In the genomic region with DNA sequence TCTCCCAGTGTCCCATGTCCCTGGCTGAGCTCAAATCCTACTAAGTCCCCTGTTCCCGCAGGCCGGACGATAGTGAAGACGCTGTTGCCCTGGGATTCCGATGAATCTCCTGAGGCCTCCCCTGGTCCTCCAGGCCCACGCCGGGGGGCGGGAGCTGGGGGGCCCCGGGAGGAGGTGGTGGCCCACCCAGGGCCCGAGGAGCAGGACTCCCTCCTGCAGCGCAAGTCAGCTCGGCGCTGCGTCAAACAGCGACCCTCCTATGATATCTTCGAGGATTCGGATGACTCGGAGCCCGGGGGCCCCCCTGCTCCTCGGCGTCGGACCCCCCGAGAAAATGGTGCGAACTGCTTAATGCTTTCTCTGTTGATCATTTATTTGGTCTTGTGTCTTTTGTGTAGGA, we compare ENCODE assay signal across 23 cellular contexts. TPM values are rescaled to one million over a fixed set of nuclear protein-coding genes. Genes with fewer than 3 reads are reported as not detected.
DNase-seq lines count a peak whose midpoint lies in the region; ATAC-seq and TF ChIP-seq lines count a peak whose summit lies in the region.
"Had no signal": no experiment of that assay in that cellular context is flagged by ENCODE, and none has a peak within 500 bp of the region (broad histone marks: within the 10 kb centered on the region; RNA-seq: fewer than 3 reads in every experiment).

No MANE protein-coding gene starts in this region.

- no peak overlapping the region for H3K27ac ChIP-seq in HEK293 (ENCODE audit: extremely low read depth, low read depth, low read length)
- H3K27ac ChIP-seq in Panc1 (ENCODE audit: low read length): no peak overlapping the region
- H3K27ac ChIP-seq in effector memory CD4-positive, alpha-beta T cell (ENCODE audit: insufficient read depth, low read length, poor library complexity, severe bottlenecking): no peak overlapping the region

- CTCF ChIA-PET in HEK293 (lab: Yijun Ruan, JAX): interaction anchor here (0.6 kb wide), 1 partner anchor 17 kb away, joined by 3 read pairs; no protein-coding TSS in a partner anchor
- CTCF ChIA-PET in Panc1 (lab: Charles Lee): no interaction called here

- POLR2A ChIA-PET in HEK293 (lab: Yijun Ruan, JAX): interaction anchor here (1.0 to 13.6 kb wide), 3 partner anchors 14 to 79 kb away, joined by 3 to 204 read pairs (median 9); partner anchors contain the start of genes PSENEN and U2AF1L4
- POLR2A ChIA-PET in Panc1 (lab: Charles Lee): no interaction called here

- H3K4me1 ChIP-seq in HEK293 (ENCODE audit: control insufficient read depth, insufficient read depth, low read length): peaks cover 9% of the 10 kb centered on the region
- peaks cover 7% of the 10 kb centered on the region for H3K4me1 ChIP-seq in Panc1 (ENCODE audit: control insufficient read depth, insufficient read depth, low read length)
- H3K4me1 ChIP-seq in effector memory CD4-positive, alpha-beta T cell (ENCODE audit: control insufficient read depth, insufficient read depth, low read length, poor library complexity, severe bottlenecking): peaks cover 9% of the 10 kb centered on the region

- in situ Hi-C loops in Panc1 (cut with HindIII; ENCODE audit: low pct_unique_long_range_greater_than_20kb, low sequenced_read_pairs): no loop called here

- peak overlapping the region; percentile 52 to 81 for H3K27ac Mint-ChIP-seq in activated naive CD4-positive, alpha-beta T cell treated with anti-CD3 and anti-CD28 coated beads, Interleukin-2, amount 50 U/mL, for 72 hours
- no peak overlapping the region for H3K27ac Mint-ChIP-seq in neural crest cell (ENCODE audit: unreplicated experiment)
- peak overlapping the region in 1 of 2 donors; percentile 68 for H3K27ac Mint-ChIP-seq in natural killer cell treated with Interleukin-12 subunit alpha and Interleukin-12 subunit beta and Interleukin-15 and Interleukin-18, amount 100 ng/mL, for 72 hours
- H3K27ac Mint-ChIP-seq: GM23338 had no signal

- DNase-seq in activated naive CD4-positive, alpha-beta T cell treated with anti-CD3 and anti-CD28 coated beads, Interleukin-2, amount 50 U/mL, for 72 hours (ENCODE audit: low spot score in 2 of 2): no peak
- no peak for DNase-seq in activated naive CD4-positive, alpha-beta T cell treated with anti-CD3 and anti-CD28 coated beads, Interleukin-2, amount 50 U/mL, for 16 hours
- DNase-seq in Panc1 (ENCODE audit: low read depth, low spot score) (no peak), neural crest cell (ENCODE audit: low read depth, low spot score) (no peak), NOMO-1 (lab: John Stamatoyannopoulos, UW; ENCODE audit: unreplicated experiment in 2 of 2) (no peak)
- DNase-seq in natural killer cell treated with Interleukin-12 subunit alpha and Interleukin-12 subunit beta and Interleukin-15 and Interleukin-18, amount 100 ng/mL, for 72 hours (ENCODE audit: low spot score): no peak
- no peak for DNase-seq in effector memory CD4-positive, alpha-beta T cell
- DNase-seq: C1 segment of cervical spinal cord; Calu3; CD4-positive, alpha-beta memory T cell; COR-L47; DMS53; DMS79 treated with DMSO at 0.1 percent for 48 hours; GF-D8; H9; HFFc6 had no signal

- peak overlapping the region; percentile 52 for H3K4me3 Mint-ChIP-seq in neural crest cell
- no peak overlapping the region for H3K4me3 Mint-ChIP-seq in natural killer cell treated with Interleukin-12 subunit alpha and Interleukin-12 subunit beta and Interleukin-15 and Interleukin-18, amount 100 ng/mL, for 72 hours
- H3K4me3 Mint-ChIP-seq: CD4-positive, alpha-beta memory T cell; GM23338; H9; HFFc6 had no signal

- ATAC-seq in activated naive CD4-positive, alpha-beta T cell treated with anti-CD3 and anti-CD28 coated beads, Interleukin-2, amount 50 U/mL, for 72 hours: no peak
- no peak for ATAC-seq in Panc1
- no peak for ATAC-seq in natural killer cell treated with Interleukin-12 subunit alpha and Interleukin-12 subunit beta and Interleukin-15 and Interleukin-18, amount 100 ng/mL, for 72 hours
- ATAC-seq: GM23338, HCT116 had no signal

- intact Hi-C loops in Panc1 (cut with micrococcal nuclease; ENCODE audit: unreplicated experiment): no loop called here

- H3K36me3 Mint-ChIP-seq in activated naive CD4-positive, alpha-beta T cell treated with anti-CD3 and anti-CD28 coated beads, Interleukin-2, amount 50 U/mL, for 72 hours: peaks cover 0 to 51% of the 10 kb centered on the region in 2 donors
- H3K36me3 Mint-ChIP-seq in neural crest cell (ENCODE audit: low read depth): peaks cover 5% of the 10 kb centered on the region
- peaks cover 19% of the 10 kb centered on the region for H3K36me3 Mint-ChIP-seq in natural killer cell treated with Interleukin-12 subunit alpha and Interleukin-12 subunit beta and Interleukin-15 and Interleukin-18, amount 100 ng/mL, for 72 hours

- H3K27me3 Mint-ChIP-seq in neural crest cell (ENCODE audit: low read depth): no peaks in the 10 kb centered on the region
- H3K27me3 Mint-ChIP-seq in natural killer cell treated with Interleukin-12 subunit alpha and Interleukin-12 subunit beta and Interleukin-15 and Interleukin-18, amount 100 ng/mL, for 72 hours: no peaks in the 10 kb centered on the region
- H3K27me3 Mint-ChIP-seq: CD4-positive, alpha-beta memory T cell had no signal

- H3K9me3 ChIP-seq in HEK293 (ENCODE audit: control insufficient read depth, insufficient read depth, low read depth, low read length): no peaks in the 10 kb centered on the region
- H3K9me3 ChIP-seq in Panc1 (ENCODE audit: control insufficient read depth, insufficient read depth, low read depth, low read length): no peaks in the 10 kb centered on the region
- H3K9me3 ChIP-seq in effector memory CD4-positive, alpha-beta T cell (ENCODE audit: control insufficient read depth, low read length): no peaks in the 10 kb centered on the region

- peaks cover 92 to 93% of the 10 kb centered on the region in 2 experiments for H3K36me3 ChIP-seq in HEK293 (ENCODE audit: control insufficient read depth in 2 of 2, insufficient read depth in 1 of 2, low read length in 2 of 2)
- H3K36me3 ChIP-seq in Panc1 (ENCODE audit: control insufficient read depth, insufficient read depth, low read length): peaks cover 26% of the 10 kb centered on the region; the same call in 1 of the 2 replicates
- peaks cover 79% of the 10 kb centered on the region for H3K36me3 ChIP-seq in effector memory CD4-positive, alpha-beta T cell (ENCODE audit: control insufficient read depth, insufficient read depth, low read length)

- H3K27me3 ChIP-seq in Panc1 (ENCODE audit: control insufficient read depth, insufficient read depth, low read length): no peaks in the 10 kb centered on the region
- no peaks in the 10 kb centered on the region for H3K27me3 ChIP-seq in effector memory CD4-positive, alpha-beta T cell (replicated peaks; ENCODE audit: control insufficient read depth, insufficient read depth, low read length, poor library complexity, severe bottlenecking)

- BruUV-seq in Panc1 (replicated peaks; lab: Mats Ljungman, UMichigan): TSS peak; percentile 25

- peaks cover 13% of the 10 kb centered on the region for H3K4me1 Mint-ChIP-seq in neural crest cell
- H3K4me1 Mint-ChIP-seq in natural killer cell treated with Interleukin-12 subunit alpha and Interleukin-12 subunit beta and Interleukin-15 and Interleukin-18, amount 100 ng/mL, for 72 hours (ENCODE audit: low read depth in 2 of 2): peaks cover 15 to 43% of the 10 kb centered on the region in 2 donors

- TF ChIP-seq CTCF in HEK293 (tag by site-specific recombination; IDR thresholded peaks at IDR 0.05): no peak
- no peak for TF ChIP-seq CTCF in Panc1 (IDR thresholded peaks at IDR 0.05)
- TF ChIP-seq CTCF in neural crest cell (conservative IDR thresholded peaks at IDR 0.05): no peak

- H3K9me3 Mint-ChIP-seq in activated naive CD4-positive, alpha-beta T cell treated with anti-CD3 and anti-CD28 coated beads, Interleukin-2, amount 50 U/mL, for 72 hours: no peaks in the 10 kb centered on the region
- H3K9me3 Mint-ChIP-seq in neural crest cell: no peaks in the 10 kb centered on the region
- no peaks in the 10 kb centered on the region for H3K9me3 Mint-ChIP-seq in natural killer cell treated with Interleukin-12 subunit alpha and Interleukin-12 subunit beta and Interleukin-15 and Interleukin-18, amount 100 ng/mL, for 72 hours
- H3K9me3 Mint-ChIP-seq: CD4-positive, alpha-beta memory T cell; GM23338; H9; HFFc6 had no signal

- H3K4me3 ChIP-seq in HEK293 (ENCODE audit: low read depth, low read length) (no peak overlapping the region), Panc1 (ENCODE audit: low read depth in 2 of 2, low read length in 2 of 2) (no peak overlapping the region)
- H3K4me3 ChIP-seq in effector memory CD4-positive, alpha-beta T cell (ENCODE audit: insufficient read depth, low read depth, low read length, poor library complexity, severe bottlenecking): no peak overlapping the region
- H3K4me3 ChIP-seq: GM23338 had no signal

RNA-seq across cellular contexts. Expression of gene KMT2B, which starts 5.9 kb away (rescaled TPM):
- total RNA-seq in activated naive CD4-positive, alpha-beta T cell treated with anti-CD3 and anti-CD28 coated beads, Interleukin-2, amount 50 U/mL, for 72 hours: 100 to 1,000 TPM in 1 of 2 donors, 10 to 100 TPM in 1; 54.6 to 200 TPM
- 68.8 TPM for total RNA-seq in Panc1 (2021; ENCODE audit: unreplicated experiment)
- polyA plus RNA-seq in Panc1 (2012; ENCODE audit: insufficient read length): 73.8 TPM
- total RNA-seq in neural crest cell: 60.1 and 64.2 TPM in 2 replicates
- 100 to 1,000 TPM in 1 of 2 donors, 10 to 100 TPM in 1; 80.1 to 137 TPM for total RNA-seq in natural killer cell treated with Interleukin-12 subunit alpha and Interleukin-12 subunit beta and Interleukin-15 and Interleukin-18, amount 100 ng/mL, for 72 hours

RNA-seq across cellular contexts. Expression of gene IGFLR1, which starts 18.6 kb away (rescaled TPM):
- total RNA-seq in activated naive CD4-positive, alpha-beta T cell treated with anti-CD3 and anti-CD28 coated beads, Interleukin-2, amount 50 U/mL, for 72 hours: 100 to 1,000 TPM in 1 of 2 donors, 10 to 100 TPM in 1; 74.6 to 245 TPM
- total RNA-seq in Panc1 (2021; ENCODE audit: unreplicated experiment): 12.5 TPM
- 7.4 TPM for polyA plus RNA-seq in Panc1 (2012; ENCODE audit: insufficient read length)
- 4.2 and 6.3 TPM in 2 replicates for total RNA-seq in neural crest cell
- 100 to 1,000 TPM in 1 of 2 donors, 10 to 100 TPM in 1; 80.4 to 193 TPM for total RNA-seq in natural killer cell treated with Interleukin-12 subunit alpha and Interleukin-12 subunit beta and Interleukin-15 and Interleukin-18, amount 100 ng/mL, for 72 hours

RNA-seq across cellular contexts. Expression of gene ZBTB32, which starts 19.3 kb away (rescaled TPM):
- 100 to 1,000 TPM; 181 to 198 TPM for total RNA-seq in activated naive CD4-positive, alpha-beta T cell treated with anti-CD3 and anti-CD28 coated beads, Interleukin-2, amount 50 U/mL, for 72 hours
- total RNA-seq in Panc1 (2021; ENCODE audit: unreplicated experiment): not detected
- 0.53 TPM for polyA plus RNA-seq in Panc1 (2012; ENCODE audit: insufficient read length)
- not detected in 2 replicates for total RNA-seq in neural crest cell
- total RNA-seq in natural killer cell treated with Interleukin-12 subunit alpha and Interleukin-12 subunit beta and Interleukin-15 and Interleukin-18, amount 100 ng/mL, for 72 hours: 100 to 1,000 TPM; 191 to 295 TPM
- total RNA-seq: A172, A673, Calu3, GM23338, H4, HFFc6 had no signal
- polyA plus RNA-seq: BJ had no signal

RNA-seq across cellular contexts. Expression of gene U2AF1L4, which starts 21.5 kb away (rescaled TPM):
- 10 to 100 TPM; 33.8 to 69.0 TPM for total RNA-seq in activated naive CD4-positive, alpha-beta T cell treated with anti-CD3 and anti-CD28 coated beads, Interleukin-2, amount 50 U/mL, for 72 hours
- total RNA-seq in Panc1 (2021; ENCODE audit: unreplicated experiment): 29.8 TPM
- 36.5 TPM for polyA plus RNA-seq in Panc1 (2012; ENCODE audit: insufficient read length)
- 19.4 and 21.6 TPM in 2 replicates for total RNA-seq in neural crest cell
- total RNA-seq in natural killer cell treated with Interleukin-12 subunit alpha and Interleukin-12 subunit beta and Interleukin-15 and Interleukin-18, amount 100 ng/mL, for 72 hours: 10 to 100 TPM; 17.0 to 19.1 TPM

RNA-seq across cellular contexts. Expression of gene PSENEN, which starts 21.8 kb away (rescaled TPM):
- 10 to 100 TPM; 43.2 to 49.4 TPM for total RNA-seq in activated naive CD4-positive, alpha-beta T cell treated with anti-CD3 and anti-CD28 coated beads, Interleukin-2, amount 50 U/mL, for 72 hours
- total RNA-seq in Panc1 (2021; ENCODE audit: unreplicated experiment) (169 TPM), neural crest cell (67.3 and 69.2 TPM in 2 replicates)
- polyA plus RNA-seq in Panc1 (2012; ENCODE audit: insufficient read length): 94.6 TPM
- total RNA-seq in natural killer cell treated with Interleukin-12 subunit alpha and Interleukin-12 subunit beta and Interleukin-15 and Interleukin-18, amount 100 ng/mL, for 72 hours: 10 to 100 TPM; 66.4 to 84.2 TPM

Comparison
In these comparisons a context has a peak if more than half of its experiments do, and no peak if none do; other contexts are left out.
1. RNA of gene ZBTB32, which starts 19.3 kb away (total RNA-seq): 191 to 295 TPM in natural killer cell treated with Interleukin-12 subunit alpha and Interleukin-12 subunit beta and Interleukin-15 and Interleukin-18, amount 100 ng/mL, for 72 hours and 181 to 198 TPM in activated naive CD4-positive, alpha-beta T cell treated with anti-CD3 and anti-CD28 coated beads, Interleukin-2, amount 50 U/mL, for 72 hours; not detected in Panc1 (single experiment) and not detected in neural crest cell; every median in the first group is over 100 times any median in the second.